In the genomic region with DNA sequence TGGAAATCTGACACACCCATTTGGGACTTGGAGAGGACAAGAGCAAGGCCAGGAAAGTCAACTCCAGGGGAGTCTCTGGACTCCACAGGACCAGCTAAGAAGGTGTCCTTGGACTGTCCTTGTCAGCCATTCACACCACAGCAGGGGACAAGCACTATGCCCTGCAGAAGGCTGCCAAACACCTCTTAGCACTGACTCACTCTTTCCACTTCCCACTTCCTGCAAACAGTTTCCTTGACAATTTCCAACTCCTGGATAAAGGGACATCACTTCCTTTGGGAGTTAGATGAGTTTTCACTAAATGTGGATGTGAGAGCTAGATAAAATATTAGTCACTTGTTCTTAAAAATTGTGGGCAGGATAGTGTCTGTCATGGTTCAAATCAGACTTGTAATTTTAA, we compare ENCODE assay signal across 11 cellular contexts. TPM values are rescaled to one million over a fixed set of nuclear protein-coding genes. Genes with fewer than 3 reads are reported as not detected.
A peak's percentile ranks its signal among the peaks of the same experiment; 100 is the strongest.
DNase-seq lines count a peak whose midpoint lies in the region; ATAC-seq, FAIRE-seq and TF ChIP-seq lines count a peak whose summit lies in the region.
"Had no signal": no experiment of that assay in that cellular context is flagged by ENCODE, and none has a peak within 500 bp of the region (broad histone marks: within the 10 kb centered on the region; RNA-seq: fewer than 3 reads in every experiment).

No MANE protein-coding gene starts in this region.

- intact Hi-C loops in mucosa of descending colon (cut with DNase I, micrococcal nuclease): no loop called here

- H3K4me3 ChIP-seq in fibroblast of pulmonary artery (replicated peaks; ENCODE audit: low read depth, low read length) (no peak overlapping the region), mucosa of descending colon (no peak overlapping the region)

- H3K9me3 ChIP-seq in mucosa of descending colon: no peaks in the 10 kb centered on the region

- FAIRE-seq in D721Med (lab: Jason Lieb, UNC): no peak

- peaks cover 4% of the 10 kb centered on the region for H3K4me1 ChIP-seq in mucosa of descending colon (ENCODE audit: low read depth)

- no peaks in the 10 kb centered on the region for H3K36me3 ChIP-seq in mucosa of descending colon (ENCODE audit: low read depth)

- ATAC-seq in mucosa of descending colon: peak; percentile 46
- ATAC-seq in GM21447 (IDR thresholded peaks at IDR 0.05; ENCODE audit: unreplicated experiment): no peak
- no peak for ATAC-seq in HG03520 (IDR thresholded peaks at IDR 0.05; ENCODE audit: unreplicated experiment)

- TF ChIP-seq CTCF in fibroblast of pulmonary artery (IDR thresholded peaks at IDR 0.05; ENCODE audit: low read length, missing control alignments) (no peak), mucosa of descending colon (IDR thresholded peaks at IDR 0.05) (no peak), D721Med (IDR thresholded peaks at IDR 0.05; ENCODE audit: insufficient read depth, missing control alignments) (no peak)

- DNase-seq in ELR (ENCODE audit: low read depth) (peak; percentile 63), RPMI7951 (ENCODE audit: low read depth) (peak; percentile 78), fibroblast of pulmonary artery (ENCODE audit: low read depth) (peak; percentile 73), mucosa of descending colon (no peak), D721Med (ENCODE audit: insufficient read length, low spot score) (no peak), NCI-H345 (lab: John Stamatoyannopoulos, UW) (no peak)
- DNase-seq: DMS153, Karpas-422, NCI-H526 had no signal

RNA-seq across cellular contexts. Expression of gene BCAR1, which starts 37.8 kb away (rescaled TPM):
- total RNA-seq in RPMI7951 (2014; rRNA removed; shearing (Covaris generic)): 19.7 and 20.3 TPM in 2 replicates
- 100 to 1,000 TPM; 100 to 134 (median 116) TPM for total RNA-seq in mucosa of descending colon

Comparison
In these comparisons a context has a peak if more than half of its experiments do, and no peak if none do; other contexts are left out.
1. DNase-seq: peak in ELR (single experiment), RPMI7951 (single experiment) and fibroblast of pulmonary artery (single experiment); none in mucosa of descending colon (0 of 3), D721Med (single experiment) and NCI-H345 (single experiment).